In the genomic region with DNA sequence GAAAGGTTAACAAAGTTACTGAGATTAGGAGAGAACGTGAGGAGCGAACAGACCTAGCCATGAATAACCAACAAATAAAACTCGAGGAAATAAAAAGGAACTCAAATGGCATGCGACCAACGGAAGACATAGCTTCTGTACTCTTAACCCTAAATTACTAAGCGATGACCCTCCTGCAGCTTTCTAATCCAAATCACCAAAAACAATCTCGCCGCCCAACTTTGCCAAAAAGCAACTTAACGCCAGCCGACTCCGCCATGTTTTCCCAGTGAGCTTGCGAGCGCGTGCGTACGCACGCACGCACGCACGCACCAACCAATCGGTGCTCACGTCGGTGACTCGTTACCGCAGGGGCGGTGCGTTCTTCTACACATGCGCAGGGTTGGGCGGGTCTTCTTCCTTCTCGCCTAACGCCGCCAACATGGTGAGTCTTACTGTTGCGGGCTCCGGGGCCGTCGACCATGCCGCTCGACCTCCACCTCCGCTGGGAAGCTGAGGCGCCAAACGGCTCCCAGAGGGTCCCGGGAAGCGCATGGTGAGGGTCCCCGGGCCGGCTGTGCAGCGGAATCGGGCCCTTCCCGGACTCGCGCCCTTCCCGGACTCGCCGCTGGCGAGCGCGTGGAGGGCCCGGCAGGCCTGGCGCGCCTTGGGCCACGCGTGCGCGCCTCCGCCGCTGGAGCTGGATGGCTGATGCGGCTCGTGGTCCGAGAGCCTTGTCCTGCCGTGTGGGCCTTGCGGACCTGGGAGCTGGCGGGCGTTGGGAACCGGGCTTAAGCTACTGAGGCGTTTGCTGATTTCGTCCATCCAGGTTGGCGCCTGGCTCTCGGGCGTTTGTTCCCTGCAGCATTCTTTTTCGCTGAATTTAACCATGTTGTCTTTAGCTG, we compare ENCODE assay signal across 8 cellular contexts. TPM values are rescaled to one million over a fixed set of nuclear protein-coding genes. Genes with fewer than 3 reads are reported as not detected.
DNase-seq lines count a peak whose midpoint lies in the region; ATAC-seq and TF ChIP-seq lines count a peak whose summit lies in the region.

A gene (plus strand): TSS at position 400 of the 884 bp plus-strand sequence. CDS start 133 bp downstream, at position 533.

- no peaks in the 10 kb centered on the region for H3K9me3 ChIP-seq in BE2C

- peak within 1 kb of the TSS; percentile 88 for H3K4me3 ChIP-seq in BE2C (ENCODE audit: low read depth, low read length)

- peaks cover 44% of the 10 kb centered on the region for H3K36me3 ChIP-seq in BE2C

- DNase-seq in BE2C, result peak; percentile 90
- DNase-seq in GM19240 (ENCODE audit: insufficient read length, low spot score), result peak; percentile 33
- DNase-seq in NCI-H69 (lab: John Stamatoyannopoulos, UW), result peak; percentile 93
- peak; percentile 94 for DNase-seq in activated CD4-positive, alpha-beta T cell treated with anti-CD3 and anti-CD28 coated beads, Interleukin-2, amount 50 U/mL, for 1 hour
- peak; percentile 95 for DNase-seq in dedifferentiated amniotic fluid mesenchymal stem cell (ENCODE audit: extremely low spot score)
- DNase-seq in left kidney (ENCODE audit: low read depth, low spot score), result peak; percentile 99
- peak; percentile 95 to 96 for DNase-seq in stimulated activated CD4-positive, alpha-beta T cell treated with anti-CD3 and anti-CD28 coated beads, Interleukin-2, amount 100 ng/mL, for 24 hours

- H3K4me1 ChIP-seq in BE2C, result no peaks in the 10 kb centered on the region

- ATAC-seq in HG03460 (IDR thresholded peaks at IDR 0.05; ENCODE audit: unreplicated experiment), result peak; percentile 62

- TF ChIP-seq CTCF in BE2C (IDR thresholded peaks at IDR 0.05; ENCODE audit: low read depth, low read length), result no peak

- no peaks in the 10 kb centered on the region for H3K27me3 ChIP-seq in BE2C

RNA-seq across cellular contexts. Expression of the gene that starts here (rescaled TPM):
- 665 TPM for polyA plus RNA-seq in BE2C (2012; ENCODE audit: insufficient read depth, insufficient read length, low read depth)

Comparison
In these comparisons a context has a peak if more than half of its experiments do, and no peak if none do; other contexts are left out.
1. Peak in every context shown above with its lines: DNase-seq, ATAC-seq and H3K4me3 ChIP-seq.
2. DNase-seq: peak in every context shown above with its lines; median percentile 99 in left kidney; 96 in stimulated activated CD4-positive, alpha-beta T cell treated with anti-CD3 and anti-CD28 coated beads, Interleukin-2, amount 100 ng/mL, for 24 hours; 95 in dedifferentiated amniotic fluid mesenchymal stem cell; 94 in activated CD4-positive, alpha-beta T cell treated with anti-CD3 and anti-CD28 coated beads, Interleukin-2, amount 50 U/mL, for 1 hour; 93 in NCI-H69; 90 in BE2C; 33 in GM19240.